8 cellular contexts compared by ENCODE assay signal in genomic region chr7:73667344-73668102, GRCh38.
A peak's percentile ranks its signal among the peaks of the same experiment; 100 is the strongest.
DNase-seq lines count a peak whose midpoint lies in the region; ATAC-seq and TF ChIP-seq lines count a peak whose summit lies in the region.

Gene VPS37D (plus strand): TSS chr7:73667831. CDS start chr7:73667959, 128 bp downstream.

- no peaks in the 10 kb centered on the region for H3K36me3 ChIP-seq in mucosa of stomach (ENCODE audit: control insufficient read depth, insufficient read depth, low read length)

- H3K4me1 ChIP-seq in mucosa of stomach (ENCODE audit: control insufficient read depth, insufficient read depth, low read length) = peaks cover 7% of the 10 kb centered on the region

- no peaks in the 10 kb centered on the region for H3K9me3 ChIP-seq in mucosa of stomach (ENCODE audit: control insufficient read depth, low read length)

- DNase-seq in CMK (ENCODE audit: low read depth) (peak; percentile 43), HS-5 (ENCODE audit: low read depth) (peak; percentile 51), NOMO-1 treated with dmso at 0.1 percent for 144 hours (lab: John Stamatoyannopoulos, UW; ENCODE audit: unreplicated experiment) (peak; percentile 98), activated T-cell treated with anti-CD3 and anti-CD28 coated beads for 24 hours (ENCODE audit: low read depth) (peak; percentile 89), erythroblast (lab: John Stamatoyannopoulos, UW) (peak; percentile 92 to 95)
- DNase-seq in stimulated activated CD8-positive, alpha-beta memory T cell treated with anti-CD3 and anti-CD28 coated beads, Interleukin-4, amount 100 ng/mL, for 4 hours (ENCODE audit: low read depth in 2 of 2, low spot score in 1 of 2) = peak; percentile 79 to 86

- peaks cover 9% of the 10 kb centered on the region for H3K27me3 ChIP-seq in mucosa of stomach (ENCODE audit: control insufficient read depth, insufficient read depth, low read length)

- H3K9ac ChIP-seq in mucosa of stomach (ENCODE audit: low read length) = peak within 1 kb of the TSS; percentile 43

- TF ChIP-seq POLR2A in erythroblast (IDR thresholded peaks at IDR 0.05; ENCODE audit: low read length) = no peak

- no peak within 1 kb of the TSS for H3K4me3 ChIP-seq in mucosa of stomach (ENCODE audit: low read length)

- ATAC-seq in GM19467 (IDR thresholded peaks at IDR 0.05; ENCODE audit: unreplicated experiment) = peak; percentile 85

Comparison
In these comparisons a context has a peak if more than half of its experiments do, and no peak if none do; other contexts are left out.
1. DNase-seq: peak in every context shown above with its lines; median percentile 98 in NOMO-1 treated with dmso at 0.1 percent for 144 hours; 94 in erythroblast; 89 in activated T-cell treated with anti-CD3 and anti-CD28 coated beads for 24 hours; 82 in stimulated activated CD8-positive, alpha-beta memory T cell treated with anti-CD3 and anti-CD28 coated beads, Interleukin-4, amount 100 ng/mL, for 4 hours; 51 in HS-5; 43 in CMK.